Comparison of ENCODE assay signal across 16 cellular contexts in the genomic region with DNA sequence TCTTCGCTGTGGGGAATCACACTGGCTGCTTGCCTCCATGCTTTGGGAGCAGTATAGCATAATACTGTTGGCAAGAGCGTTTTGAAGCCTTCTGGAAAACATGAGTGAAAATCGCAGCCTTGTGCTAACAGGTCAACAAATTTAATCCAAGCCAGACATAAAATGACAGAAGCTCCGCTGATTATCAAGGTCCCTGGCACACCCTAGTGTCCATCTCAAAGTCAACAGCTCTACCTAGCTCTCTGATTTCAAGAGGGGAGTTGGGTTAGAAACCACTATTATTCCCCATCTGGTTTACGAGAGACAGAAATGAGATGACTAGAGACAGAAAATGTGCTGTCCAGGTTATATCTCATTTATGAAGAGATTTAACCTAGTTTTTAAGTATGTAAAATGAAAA.
DNase-seq lines count a peak whose midpoint lies in the region; ATAC-seq and TF ChIP-seq lines count a peak whose summit lies in the region.
"Had no signal": no experiment of that assay in that cellular context is flagged by ENCODE, and none has a peak within 500 bp of the region (broad histone marks: within the 10 kb centered on the region; RNA-seq: fewer than 3 reads in every experiment).

No MANE protein-coding gene starts in this region.

- H3K36me3 Mint-ChIP-seq in endodermal cell (ENCODE audit: low read depth) = no peaks in the 10 kb centered on the region
- H3K36me3 Mint-ChIP-seq in activated naive CD4-positive, alpha-beta T cell treated with anti-CD3 and anti-CD28 coated beads, Interleukin-2, amount 10 ng/mL, durations not matched to agents 7 days and 5 days = no peaks in the 10 kb centered on the region
- H3K36me3 Mint-ChIP-seq: CD4-positive, alpha-beta memory T cell had no signal

- POLR2A ChIA-PET in SK-N-SH (lab: Yijun Ruan, JAX) = no interaction called here
- POLR2A ChIA-PET in PC-3 (lab: Charles Lee; ENCODE audit: unreplicated experiment) = no interaction called here

- BruUV-seq in PC-3 (replicated peaks; lab: Mats Ljungman, UMichigan) = no TSS peak

- H3K27ac ChIP-seq in SK-N-SH (ENCODE audit: low read depth in 2 of 2, low read length in 1 of 2) = no peak overlapping the region
- H3K27ac ChIP-seq in PC-3 (ENCODE audit: low read length) = no peak overlapping the region
- no peak overlapping the region for H3K27ac ChIP-seq in endodermal cell (ENCODE audit: low read depth, low read length)
- no peak overlapping the region for H3K27ac ChIP-seq in osteoblast (ENCODE audit: low read depth, low read length)
- H3K27ac ChIP-seq: C4-2B, GM23248, HL-60 had no signal

- intact Hi-C loops in PC-3 (cut with micrococcal nuclease) = no loop called here

- H3K9me3 Mint-ChIP-seq in endodermal cell = peaks cover 10% of the 10 kb centered on the region
- H3K9me3 Mint-ChIP-seq in stimulated activated naive CD8-positive, alpha-beta T cell treated with anti-CD3 and anti-CD28 coated beads, Interleukin-15, amount 100 ng/mL, for 72 hours = no peaks in the 10 kb centered on the region
- H3K9me3 Mint-ChIP-seq in activated naive CD4-positive, alpha-beta T cell treated with anti-CD3 and anti-CD28 coated beads, Interleukin-2, amount 10 ng/mL, durations not matched to agents 7 days and 5 days = no peaks in the 10 kb centered on the region

- H3K4me3 ChIP-seq in SK-N-SH (ENCODE audit: low read depth in 2 of 2, low read length in 1 of 2) (no peak overlapping the region), PC-3 (ENCODE audit: low read length) (no peak overlapping the region), endodermal cell (ENCODE audit: low read length) (no peak overlapping the region), osteoblast (ENCODE audit: insufficient read depth, low read length) (no peak overlapping the region), MG63 (no peak overlapping the region)
- H3K4me3 ChIP-seq: GM23248 had no signal

- H3K4me3 Mint-ChIP-seq in endodermal cell = no peak overlapping the region
- H3K4me3 Mint-ChIP-seq in stimulated activated naive CD8-positive, alpha-beta T cell treated with anti-CD3 and anti-CD28 coated beads, Interleukin-15, amount 100 ng/mL, for 72 hours = no peak overlapping the region
- H3K4me3 Mint-ChIP-seq in activated naive CD4-positive, alpha-beta T cell treated with anti-CD3 and anti-CD28 coated beads, Interleukin-2, amount 10 ng/mL, durations not matched to agents 7 days and 5 days = no peak overlapping the region
- H3K4me3 Mint-ChIP-seq: CD4-positive, alpha-beta memory T cell had no signal

- H3K9me3 ChIP-seq in SK-N-SH (no peaks in the 10 kb centered on the region), PC-3 (ENCODE audit: low read length) (no peaks in the 10 kb centered on the region), endodermal cell (ENCODE audit: control insufficient read depth, low read length) (no peaks in the 10 kb centered on the region), osteoblast (ENCODE audit: low read depth, low read length) (no peaks in the 10 kb centered on the region), MG63 (no peaks in the 10 kb centered on the region)
- H3K9me3 ChIP-seq: BE2C had no signal

- H2AFZ ChIP-seq in SK-N-SH (ENCODE audit: low read depth) (no peak overlapping the region), PC-3 (ENCODE audit: low read length) (no peak overlapping the region), osteoblast (ENCODE audit: low read length) (no peak overlapping the region)
- H2AFZ ChIP-seq: GM23248 had no signal

- peak; percentile 18; the same call in 1 of the 2 replicates for TF ChIP-seq RAD21 in SK-N-SH (IDR thresholded peaks at IDR 0.05; ENCODE audit: low read length)

- ATAC-seq in SK-N-SH treated with all-trans-retinoic acid at 6 μM for 48 hours (no peak), PC-3 (no peak)
- ATAC-seq in stimulated activated naive CD8-positive, alpha-beta T cell treated with anti-CD3 and anti-CD28 coated beads, Interleukin-15, amount 100 ng/mL, for 72 hours = no peak
- ATAC-seq: HCT116 had no signal

- no peak for TF ChIP-seq CTCF in SK-N-SH (IDR thresholded peaks at IDR 0.05)
- TF ChIP-seq CTCF in PC-3 (conservative IDR thresholded peaks at IDR 0.05; ENCODE audit: low read depth, low read length) = 0 out of 2 replicates have a peak, but pooled peaks have one; percentile 8
- peak; percentile 46 for TF ChIP-seq CTCF in endodermal cell (conservative IDR thresholded peaks at IDR 0.05)
- TF ChIP-seq CTCF in osteoblast (IDR thresholded peaks at IDR 0.05; ENCODE audit: extremely low read depth, low read depth, low read length) = no peak

- H3K9ac ChIP-seq in SK-N-SH (no peak overlapping the region), PC-3 (ENCODE audit: low read length) (no peak overlapping the region), endodermal cell (ENCODE audit: extremely low read depth, low read length, poor library complexity, severe bottlenecking) (no peak overlapping the region)
- H3K9ac ChIP-seq: GM23248 had no signal

- H3K79me2 ChIP-seq in SK-N-SH (ENCODE audit: insufficient read depth) (no peaks in the 10 kb centered on the region), PC-3 (ENCODE audit: low read length) (no peaks in the 10 kb centered on the region), osteoblast (ENCODE audit: insufficient read depth, low read length) (no peaks in the 10 kb centered on the region)

- H3K27me3 ChIP-seq in SK-N-SH (ENCODE audit: insufficient read depth) = no peaks in the 10 kb centered on the region
- no peaks in the 10 kb centered on the region for H3K27me3 ChIP-seq in PC-3 (ENCODE audit: low read length)
- H3K27me3 ChIP-seq in endodermal cell (ENCODE audit: control insufficient read depth, insufficient read depth, low read length, poor library complexity, severe bottlenecking) = no peaks in the 10 kb centered on the region
- H3K27me3 ChIP-seq in osteoblast (ENCODE audit: insufficient read depth, low read length) = no peaks in the 10 kb centered on the region
- H3K27me3 ChIP-seq in MG63 = no peaks in the 10 kb centered on the region
- H3K27me3 ChIP-seq: BE2C had no signal

- H3K9me2 ChIP-seq in SK-N-SH (no peaks in the 10 kb centered on the region), PC-3 (replicated peaks; ENCODE audit: low read length) (no peaks in the 10 kb centered on the region)

- H3K36me3 ChIP-seq in SK-N-SH (replicated peaks in 1 of 2; ENCODE audit: control insufficient read depth in 1 of 2, insufficient read depth in 2 of 2, low read length in 1 of 2) = no peaks in the 10 kb centered on the region
- H3K36me3 ChIP-seq in PC-3 (ENCODE audit: low read depth, low read length) = no peaks in the 10 kb centered on the region
- no peaks in the 10 kb centered on the region for H3K36me3 ChIP-seq in endodermal cell (ENCODE audit: control insufficient read depth, insufficient read depth, low read length)
- no peaks in the 10 kb centered on the region for H3K36me3 ChIP-seq in osteoblast (ENCODE audit: insufficient read depth, low read length)
- H3K36me3 ChIP-seq in MG63 = no peaks in the 10 kb centered on the region
- H3K36me3 ChIP-seq: BE2C had no signal

- no peak for TF ChIP-seq EP300 in SK-N-SH (IDR thresholded peaks at IDR 0.05; ENCODE audit: borderline replicate concordance in 1 of 2, low read depth in 1 of 2, low read length in 1 of 2)

- H3K27ac Mint-ChIP-seq in endodermal cell = no peak overlapping the region
- H3K27ac Mint-ChIP-seq in stimulated activated naive CD8-positive, alpha-beta T cell treated with anti-CD3 and anti-CD28 coated beads, Interleukin-15, amount 100 ng/mL, for 72 hours = no peak overlapping the region
- no peak overlapping the region for H3K27ac Mint-ChIP-seq in activated naive CD4-positive, alpha-beta T cell treated with anti-CD3 and anti-CD28 coated beads, Interleukin-2, amount 10 ng/mL, durations not matched to agents 7 days and 5 days
- H3K27ac Mint-ChIP-seq: CD4-positive, alpha-beta memory T cell had no signal

- 33% methylated on average over 5 of the region's 5 CpGs for WGBS in SK-N-SH (ENCODE audit: low lambda C conversion rate)
- 84 to 87% methylated on average over 4 to 5 of the region's 5 CpGs for WGBS in endodermal cell (ENCODE audit: insufficient coverage in 1 of 2, insufficient read length in 1 of 2), 2 experiments

- H3K4me2 ChIP-seq in SK-N-SH = no peak overlapping the region
- no peak overlapping the region for H3K4me2 ChIP-seq in PC-3 (ENCODE audit: low read length)
- H3K4me2 ChIP-seq in osteoblast (ENCODE audit: insufficient read depth, low read length) = no peak overlapping the region

- DNase-seq in SK-N-SH = no peak
- peak; percentile 2 for DNase-seq in PC-3
- no peak for DNase-seq in endodermal cell
- peak; percentile 38 for DNase-seq in osteoblast (ENCODE audit: insufficient read length, low spot score, missing footprints)
- no peak for DNase-seq in stimulated activated naive CD8-positive, alpha-beta T cell treated with anti-CD3 and anti-CD28 coated beads, Interleukin-15, amount 100 ng/mL, for 72 hours
- no peak for DNase-seq in MG63
- no peak for DNase-seq in activated naive CD4-positive, alpha-beta T cell treated with anti-CD3 and anti-CD28 coated beads, Interleukin-2, amount 10 ng/mL, durations not matched to agents 7 days and 5 days
- DNase-seq: BE2C; CD4-positive, alpha-beta memory T cell; DND-41; GDM1; GM23248 had no signal

- no peaks in the 10 kb centered on the region for H3F3A ChIP-seq in SK-N-SH (replicated peaks; ENCODE audit: insufficient read depth)
- no peaks in the 10 kb centered on the region for H3F3A ChIP-seq in PC-3 (ENCODE audit: low read length, unreplicated experiment)

- CTCF ChIA-PET in SK-N-SH (lab: Yijun Ruan, JAX) = interaction anchor here (0.6 to 1.0 kb wide), 3 partner anchors 27 to 296 kb away, joined by 3 read pairs; no protein-coding TSS in a partner anchor
- CTCF ChIA-PET in PC-3 (lab: Charles Lee) = interaction anchor here (0.6 kb wide), 1 partner anchor 266 kb away, joined by 3 read pairs; no protein-coding TSS in a partner anchor
- CTCF ChIA-PET in activated naive CD4-positive, alpha-beta T cell treated with anti-CD3 and anti-CD28 coated beads, Interleukin-2, amount 10 ng/mL, durations not matched to agents 7 days and 5 days (lab: Charles Lee) = no interaction called here

- H3K4me1 Mint-ChIP-seq in endodermal cell = peaks cover 6% of the 10 kb centered on the region
- no peaks in the 10 kb centered on the region for H3K4me1 Mint-ChIP-seq in stimulated activated naive CD8-positive, alpha-beta T cell treated with anti-CD3 and anti-CD28 coated beads, Interleukin-15, amount 100 ng/mL, for 72 hours
- no peaks in the 10 kb centered on the region for H3K4me1 Mint-ChIP-seq in activated naive CD4-positive, alpha-beta T cell treated with anti-CD3 and anti-CD28 coated beads, Interleukin-2, amount 10 ng/mL, durations not matched to agents 7 days and 5 days
- H3K4me1 Mint-ChIP-seq: CD4-positive, alpha-beta memory T cell had no signal

- H3K27me3 Mint-ChIP-seq in endodermal cell (ENCODE audit: insufficient read depth) = no peaks in the 10 kb centered on the region
- peaks cover 8% of the 10 kb centered on the region for H3K27me3 Mint-ChIP-seq in stimulated activated naive CD8-positive, alpha-beta T cell treated with anti-CD3 and anti-CD28 coated beads, Interleukin-15, amount 100 ng/mL, for 72 hours
- H3K27me3 Mint-ChIP-seq in activated naive CD4-positive, alpha-beta T cell treated with anti-CD3 and anti-CD28 coated beads, Interleukin-2, amount 10 ng/mL, durations not matched to agents 7 days and 5 days = no peaks in the 10 kb centered on the region

- H4K20me1 ChIP-seq in SK-N-SH (ENCODE audit: insufficient read depth) (no peaks in the 10 kb centered on the region), PC-3 (ENCODE audit: low read length) (no peaks in the 10 kb centered on the region), osteoblast (ENCODE audit: insufficient read depth, low read length) (no peaks in the 10 kb centered on the region)

- no peaks in the 10 kb centered on the region for H3K4me1 ChIP-seq in SK-N-SH (ENCODE audit: control insufficient read depth in 1 of 2, insufficient read depth in 2 of 2, low read depth in 1 of 2, low read length in 1 of 2)
- H3K4me1 ChIP-seq in PC-3 (ENCODE audit: insufficient read depth, low read length) = no peaks in the 10 kb centered on the region
- no peaks in the 10 kb centered on the region for H3K4me1 ChIP-seq in endodermal cell (ENCODE audit: control insufficient read depth, insufficient read depth, low read length)
- no peaks in the 10 kb centered on the region for H3K4me1 ChIP-seq in osteoblast (ENCODE audit: insufficient read depth, low read length)
- H3K4me1 ChIP-seq: BE2C had no signal

Comparison
In these comparisons a context has a peak if more than half of its experiments do, and no peak if none do; other contexts are left out.
1. DNase-seq: peak in PC-3 (single experiment) and osteoblast (single experiment); none in SK-N-SH (single experiment), endodermal cell (single experiment), stimulated activated naive CD8-positive, alpha-beta T cell treated with anti-CD3 and anti-CD28 coated beads, Interleukin-15, amount 100 ng/mL, for 72 hours (0 of 2), MG63 (single experiment) and activated naive CD4-positive, alpha-beta T cell treated with anti-CD3 and anti-CD28 coated beads, Interleukin-2, amount 10 ng/mL, durations not matched to agents 7 days and 5 days (single experiment).
2. CTCF ChIP-seq: peak in PC-3 (single experiment) and endodermal cell (single experiment); none in SK-N-SH (single experiment) and osteoblast (single experiment).